8 cellular contexts compared by ENCODE assay signal in genomic region chr1:27979151-27979858, GRCh38. TPM values are rescaled to one million over a fixed set of nuclear protein-coding genes. Genes with fewer than 3 reads are reported as not detected.
A peak's percentile ranks its signal among the peaks of the same experiment; 100 is the strongest.
DNase-seq lines count a peak whose midpoint lies in the region; ATAC-seq, FAIRE-seq and TF ChIP-seq lines count a peak whose summit lies in the region.

No MANE protein-coding gene starts in this region.

- H3K4me3 ChIP-seq in choroid plexus epithelial cell (ENCODE audit: low read depth, low read length) (no peak overlapping the region), lower lobe of right lung (no peak overlapping the region)

- peaks cover 42% of the 10 kb centered on the region for H3K36me3 ChIP-seq in lower lobe of right lung

- peak; percentile 72 for FAIRE-seq in GM12891 (lab: Jason Lieb, UNC)

- ATAC-seq in lower lobe of right lung (peak; percentile 77 to 82), HG03354 (IDR thresholded peaks at IDR 0.05; ENCODE audit: poor library complexity, severe bottlenecking, unreplicated experiment) (no peak)

- intact Hi-C loops in lower lobe of right lung (cut with DNase I): no loop called here

- DNase-seq in Ammon's horn (ENCODE audit: low spot score) (peak; percentile 77), GM12891 (ENCODE audit: insufficient read length, low spot score) (no peak), NOMO-1 treated with DMSO at 0.1 percent for 48 hours (lab: John Stamatoyannopoulos, UW; ENCODE audit: unreplicated experiment) (peak; percentile 86), choroid plexus epithelial cell (ENCODE audit: low read depth) (peak; percentile 91), lower lobe of right lung (no peak)
- DNase-seq in stimulated activated CD8-positive, alpha-beta memory T cell treated with anti-CD3 and anti-CD28 coated beads, Interleukin-4, amount 100 ng/mL, for 48 hours: no peak
- no peak for DNase-seq in effector CD8-positive, alpha-beta T cell (lab: John Stamatoyannopoulos, UW)

- no peaks in the 10 kb centered on the region for H3K27me3 ChIP-seq in lower lobe of right lung (ENCODE audit: low read depth)

- peak overlapping the region; percentile 24 for H3K27ac ChIP-seq in lower lobe of right lung

- TF ChIP-seq CTCF in choroid plexus epithelial cell (conservative IDR thresholded peaks at IDR 0.05; ENCODE audit: low read depth, low read length) (peak; percentile 57), lower lobe of right lung (IDR thresholded peaks at IDR 0.05) (peak; percentile 46)

- no peak for TF ChIP-seq POLR2A in GM12891 (IDR thresholded peaks at IDR 0.05; ENCODE audit: low read depth, low read length)

- no peaks in the 10 kb centered on the region for H3K9me3 ChIP-seq in lower lobe of right lung

- H3K4me1 ChIP-seq in lower lobe of right lung: peaks cover 11% of the 10 kb centered on the region

TF ChIP-seq in GM12891, 5 proteins besides CTCF, POLR2A, EP300 and RAD21:
- TF ChIP-seq POU2F2 (IDR thresholded peaks at IDR 0.05; ENCODE audit: low read depth, low read length): no peak
- TF ChIP-seq POLR2AphosphoS5 (IDR thresholded peaks at IDR 0.05; ENCODE audit: low read depth, low read length): no peak
- TF ChIP-seq TAF1 (IDR thresholded peaks at IDR 0.05; ENCODE audit: low read depth, low read length): no peak
- peak; percentile 88 for TF ChIP-seq SPI1 (IDR thresholded peaks at IDR 0.05; ENCODE audit: low read depth, low read length)
- TF ChIP-seq PAX5 (IDR thresholded peaks at IDR 0.05; ENCODE audit: insufficient read depth, low read length, severe bottlenecking): no peak

RNA-seq across cellular contexts. Expression of gene XKR8, which starts 19.5 kb away (rescaled TPM):
- 3.6 TPM for polyA plus RNA-seq in GM12891 (2012; ENCODE audit: low read depth, missing spikeins)
- 12.8 TPM for total RNA-seq in lower lobe of right lung

RNA-seq across cellular contexts. Expression of gene SMPDL3B, which starts 44.5 kb away (rescaled TPM):
- 0.50 TPM for polyA plus RNA-seq in GM12891 (2012; ENCODE audit: low read depth, missing spikeins)
- total RNA-seq in lower lobe of right lung: 15.4 TPM

Comparison
In these comparisons a context has a peak if more than half of its experiments do, and no peak if none do; other contexts are left out.
1. DNase-seq: peak in Ammon's horn (single experiment), NOMO-1 treated with DMSO at 0.1 percent for 48 hours (single experiment) and choroid plexus epithelial cell (single experiment); none in GM12891 (single experiment), lower lobe of right lung (single experiment), stimulated activated CD8-positive, alpha-beta memory T cell treated with anti-CD3 and anti-CD28 coated beads, Interleukin-4, amount 100 ng/mL, for 48 hours (single experiment) and effector CD8-positive, alpha-beta T cell (single experiment).